11 cellular contexts compared by ENCODE assay signal in genomic region chr13:27446986-27447583, GRCh38. TPM values are rescaled to one million over a fixed set of nuclear protein-coding genes. Genes with fewer than 3 reads are reported as not detected.
DNase-seq lines count a peak whose midpoint lies in the region; ATAC-seq and TF ChIP-seq lines count a peak whose summit lies in the region.
"Had no signal": no experiment of that assay in that cellular context is flagged by ENCODE, and none has a peak within 500 bp of the region (broad histone marks: within the 10 kb centered on the region; RNA-seq: fewer than 3 reads in every experiment).

No MANE protein-coding gene starts in this region.

- H3K36me3 ChIP-seq in right atrium auricular region (peaks cover 4% of the 10 kb centered on the region), OCI-LY1 (ENCODE audit: insufficient read depth, low read length) (no peaks in the 10 kb centered on the region), vagina (no peaks in the 10 kb centered on the region), H7 (replicated peaks; ENCODE audit: control insufficient read depth, insufficient read depth, low read length) (no peaks in the 10 kb centered on the region), PC-3 (ENCODE audit: low read depth, low read length) (no peaks in the 10 kb centered on the region)
- no peaks in the 10 kb centered on the region for H3K36me3 ChIP-seq in effector memory CD4-positive, alpha-beta T cell (ENCODE audit: control insufficient read depth, insufficient read depth, low read length)
- H3K36me3 ChIP-seq: MG63 had no signal

- H3K9me2 ChIP-seq in OCI-LY1 (ENCODE audit: low read depth, low read length) (no peaks in the 10 kb centered on the region), PC-3 (replicated peaks; ENCODE audit: low read length) (no peaks in the 10 kb centered on the region)

- H3K36me3 Mint-ChIP-seq in glutamatergic neuron (ENCODE audit: unreplicated experiment), result no peaks in the 10 kb centered on the region

- H2AFZ ChIP-seq in OCI-LY1 (ENCODE audit: low read length), result no peak overlapping the region
- no peak overlapping the region for H2AFZ ChIP-seq in PC-3 (ENCODE audit: low read length)

- peaks cover 18% of the 10 kb centered on the region for H3K4me1 Mint-ChIP-seq in glutamatergic neuron (ENCODE audit: low read depth, unreplicated experiment)

- H3F3A ChIP-seq in OCI-LY1 (ENCODE audit: insufficient read depth, low read length) (no peaks in the 10 kb centered on the region), PC-3 (ENCODE audit: low read length, unreplicated experiment) (peaks cover 3% of the 10 kb centered on the region)

- H3K4me1 ChIP-seq in right atrium auricular region (peaks cover 0 to 41% of the 10 kb centered on the region in 2 donors), OCI-LY1 (ENCODE audit: insufficient read depth, low read length, severe bottlenecking) (peaks cover 54% of the 10 kb centered on the region), vagina (peaks cover 48% of the 10 kb centered on the region), PC-3 (ENCODE audit: insufficient read depth, low read length) (peaks cover 16% of the 10 kb centered on the region)
- H3K4me1 ChIP-seq in effector memory CD4-positive, alpha-beta T cell (ENCODE audit: control insufficient read depth, insufficient read depth, low read length, poor library complexity, severe bottlenecking), result peaks cover 39% of the 10 kb centered on the region

- peaks cover 21% of the 10 kb centered on the region for H3K79me2 ChIP-seq in OCI-LY1 (ENCODE audit: insufficient read depth, low read length)
- H3K79me2 ChIP-seq in PC-3 (ENCODE audit: low read length), result peaks cover 47% of the 10 kb centered on the region

- no peak for TF ChIP-seq CTCF in right atrium auricular region (IDR thresholded peaks at IDR 0.05)
- TF ChIP-seq CTCF in OCI-LY1 (IDR thresholded peaks at IDR 0.05; ENCODE audit: low read length), result no peak
- no peak for TF ChIP-seq CTCF in vagina (IDR thresholded peaks at IDR 0.05)
- no peak for TF ChIP-seq CTCF in PC-3 (conservative IDR thresholded peaks at IDR 0.05; ENCODE audit: low read depth, low read length)
- no peak for TF ChIP-seq CTCF in glutamatergic neuron (IDR thresholded peaks at IDR 0.05; ENCODE audit: partially characterized antibody, unreplicated experiment)

- H3K9me3 Mint-ChIP-seq in glutamatergic neuron (ENCODE audit: unreplicated experiment), result peaks cover 5% of the 10 kb centered on the region

- H4K20me1 ChIP-seq in OCI-LY1 (ENCODE audit: insufficient read depth, low read length) (no peaks in the 10 kb centered on the region), PC-3 (ENCODE audit: low read length) (no peaks in the 10 kb centered on the region)

- POLR2A ChIA-PET in PC-3 (lab: Charles Lee; ENCODE audit: unreplicated experiment), result interaction anchor here (0.7 kb wide), 1 partner anchor 10 kb away, joined by 3 read pairs; no protein-coding TSS in a partner anchor

- DNase-seq in right atrium auricular region (ENCODE audit: low spot score) (no peak), cardiac septum (ENCODE audit: low spot score) (no peak), vagina (ENCODE audit: extremely low spot score in 2 of 2) (no peak), H7 (no peak), PC-3 (no peak), glutamatergic neuron (no peak)
- DNase-seq in effector memory CD4-positive, alpha-beta T cell, result no peak
- DNase-seq: amniotic stem cell, MG63, NCI-H748 treated with DMSO at 0.1 percent for 48 hours had no signal

- H3K9me3 ChIP-seq in right atrium auricular region (no peaks in the 10 kb centered on the region), OCI-LY1 (ENCODE audit: low read length) (no peaks in the 10 kb centered on the region), vagina (no peaks in the 10 kb centered on the region), PC-3 (ENCODE audit: low read length) (no peaks in the 10 kb centered on the region)
- no peaks in the 10 kb centered on the region for H3K9me3 ChIP-seq in effector memory CD4-positive, alpha-beta T cell (ENCODE audit: control insufficient read depth, low read length)
- H3K9me3 ChIP-seq: MG63 had no signal

- no peaks in the 10 kb centered on the region for H3K27me3 ChIP-seq in right atrium auricular region
- H3K27me3 ChIP-seq in OCI-LY1 (ENCODE audit: insufficient read depth, low read length), result no peaks in the 10 kb centered on the region
- no peaks in the 10 kb centered on the region for H3K27me3 ChIP-seq in effector memory CD4-positive, alpha-beta T cell (replicated peaks; ENCODE audit: control insufficient read depth, insufficient read depth, low read length, poor library complexity, severe bottlenecking)
- H3K27me3 ChIP-seq in vagina, result no peaks in the 10 kb centered on the region
- peaks cover 7% of the 10 kb centered on the region; the same call in 1 of the 2 replicates for H3K27me3 ChIP-seq in H7 (ENCODE audit: control insufficient read depth, insufficient read depth, low read length)
- H3K27me3 ChIP-seq in PC-3 (ENCODE audit: low read length), result no peaks in the 10 kb centered on the region

- ATAC-seq in PC-3, result no peak

- no peak overlapping the region for H3K27ac Mint-ChIP-seq in glutamatergic neuron (ENCODE audit: unreplicated experiment)

- H3K9ac ChIP-seq in OCI-LY1 (ENCODE audit: low read length) (peak overlapping the region; percentile 61), PC-3 (ENCODE audit: low read length) (no peak overlapping the region)

- H3K4me2 ChIP-seq in OCI-LY1 (ENCODE audit: low read length), result peak overlapping the region; percentile 94
- H3K4me2 ChIP-seq in PC-3 (ENCODE audit: low read length), result no peak overlapping the region

- CTCF ChIA-PET in PC-3 (lab: Charles Lee), result no interaction called here

- no peak overlapping the region for H3K4me3 Mint-ChIP-seq in glutamatergic neuron (ENCODE audit: unreplicated experiment)

- intact Hi-C loops in cardiac septum (cut with DNase I) (no loop called here), vagina (cut with DNase I) (no loop called here), PC-3 (cut with micrococcal nuclease) (no loop called here)

- no peak overlapping the region for H3K4me3 ChIP-seq in right atrium auricular region
- H3K4me3 ChIP-seq in OCI-LY1 (ENCODE audit: low read depth, low read length, poor library complexity, severe bottlenecking), result peak overlapping the region; percentile 54
- H3K4me3 ChIP-seq in effector memory CD4-positive, alpha-beta T cell (ENCODE audit: insufficient read depth, low read depth, low read length, poor library complexity, severe bottlenecking), result no peak overlapping the region
- no peak overlapping the region for H3K4me3 ChIP-seq in vagina
- no peak overlapping the region for H3K4me3 ChIP-seq in H7 (ENCODE audit: insufficient read depth, low read depth, low read length)
- no peak overlapping the region for H3K4me3 ChIP-seq in PC-3 (ENCODE audit: low read length)
- H3K4me3 ChIP-seq: MG63 had no signal

- TF ChIP-seq POLR2A in vagina (IDR thresholded peaks at IDR 0.05), result no peak

- no TSS peak for BruUV-seq in PC-3 (replicated peaks; lab: Mats Ljungman, UMichigan)

- H3K27ac ChIP-seq in right atrium auricular region (peak overlapping the region; percentile 98 to 99), OCI-LY1 (ENCODE audit: low read depth, low read length, poor library complexity, severe bottlenecking) (peak overlapping the region; percentile 99), vagina (peak overlapping the region; percentile 13), PC-3 (ENCODE audit: low read length) (no peak overlapping the region)
- peak overlapping the region; percentile 59 for H3K27ac ChIP-seq in effector memory CD4-positive, alpha-beta T cell (ENCODE audit: insufficient read depth, low read length, poor library complexity, severe bottlenecking)

- peaks cover 6% of the 10 kb centered on the region for H3K27me3 Mint-ChIP-seq in glutamatergic neuron (ENCODE audit: unreplicated experiment)

RNA-seq across cellular contexts. Expression of gene MTIF3, which starts 3.3 kb away (rescaled TPM):
- 100 to 1,000 TPM; 113 to 252 TPM for total RNA-seq in right atrium auricular region
- 83.8 TPM for total RNA-seq in cardiac septum
- total RNA-seq in vagina, result 30.0 TPM
- total RNA-seq in H7 (2014; rRNA removed; shearing (Covaris generic)), result 29.9 and 64.9 TPM in 2 replicates
- 28.2 and 43.9 TPM in 2 replicates for total RNA-seq in PC-3 (2014; rRNA removed)
- total RNA-seq in glutamatergic neuron (ENCODE audit: unreplicated experiment), result 46.1 TPM

RNA-seq across cellular contexts. Expression of gene GTF3A, which starts 22.7 kb away (rescaled TPM):
- total RNA-seq in right atrium auricular region (100 to 1,000 TPM; 227 to 327 TPM), cardiac septum (167 TPM), vagina (142 TPM), PC-3 (2014; rRNA removed) (174 and 201 TPM in 2 replicates), glutamatergic neuron (ENCODE audit: unreplicated experiment) (70.2 TPM)
- total RNA-seq in H7 (2014; rRNA removed; shearing (Covaris generic)), result 80.7 and 90.5 TPM in 2 replicates
